In genomic region chr2:179861027-179861776, GRCh38 we compare ENCODE assay signal across 8 cellular contexts. TPM values are rescaled to one million over a fixed set of nuclear protein-coding genes. Genes with fewer than 3 reads are reported as not detected.
DNase-seq lines count a peak whose midpoint lies in the region; ATAC-seq, FAIRE-seq and TF ChIP-seq lines count a peak whose summit lies in the region.

Gene ZNF385B, minus strand, starts transcription at chr2:179861612.

- H3K27me3 Mint-ChIP-seq in CD4-positive, alpha-beta memory T cell: peaks cover 33 to 35% of the 10 kb centered on the region in 2 donors

- H3K4me1 ChIP-seq in CD4-positive, alpha-beta memory T cell (ENCODE audit: insufficient read depth, low read length): no peaks in the 10 kb centered on the region
- H3K4me1 ChIP-seq in ascending aorta: peaks cover 0 to 7% of the 10 kb centered on the region in 2 donors
- no peaks in the 10 kb centered on the region for H3K4me1 ChIP-seq in small intestine (ENCODE audit: control insufficient read depth in 2 of 2, insufficient read depth in 1 of 2, low read depth in 1 of 2, low read length in 1 of 2)

- peak within 1 kb of the TSS in 5 of 8 donors; percentile 26 to 67 (median 49) for H3K4me3 Mint-ChIP-seq in CD4-positive, alpha-beta memory T cell

- H3K27ac Mint-ChIP-seq in CD4-positive, alpha-beta memory T cell: peak within 1 kb of the TSS in 1 of 7 donors; percentile 4

- no peaks in the 10 kb centered on the region for H3K9me3 ChIP-seq in CD4-positive, alpha-beta memory T cell (ENCODE audit: control insufficient read depth in 1 of 2, low read length in 2 of 2)
- no peaks in the 10 kb centered on the region for H3K9me3 ChIP-seq in MG63
- H3K9me3 ChIP-seq in ascending aorta: no peaks in the 10 kb centered on the region
- H3K9me3 ChIP-seq in small intestine (ENCODE audit: control insufficient read depth, low read depth): no peaks in the 10 kb centered on the region

- intact Hi-C loops in CD4-positive, alpha-beta memory T cell (cut with micrococcal nuclease): no loop called here
- intact Hi-C loops in ascending aorta (cut with DNase I): no loop called here

- CTCF ChIA-PET in CD4-positive, alpha-beta memory T cell (lab: Charles Lee; ENCODE audit: partially characterized antibody): no interaction called here

- H3K27me3 ChIP-seq in CD4-positive, alpha-beta memory T cell (ENCODE audit: insufficient read depth, low read length): peaks cover 13% of the 10 kb centered on the region
- peaks cover 30% of the 10 kb centered on the region for H3K27me3 ChIP-seq in MG63
- H3K27me3 ChIP-seq in ascending aorta: no peaks in the 10 kb centered on the region
- H3K27me3 ChIP-seq in small intestine (ENCODE audit: control insufficient read depth in 2 of 2, insufficient read depth in 2 of 2, low read length in 2 of 2): peaks cover 3 to 8% of the 10 kb centered on the region in 2 donors

- H3K4me1 Mint-ChIP-seq in CD4-positive, alpha-beta memory T cell: peaks cover 5 to 14% (median 13%) of the 10 kb centered on the region in 4 donors

- no peak within 1 kb of the TSS for H3K27ac ChIP-seq in CD4-positive, alpha-beta memory T cell (ENCODE audit: low read depth, low read length)
- H3K27ac ChIP-seq in ascending aorta (no peak within 1 kb of the TSS), small intestine (ENCODE audit: low read depth in 1 of 2, low read length in 1 of 2) (no peak within 1 kb of the TSS)

- ATAC-seq in GM19438 (IDR thresholded peaks at IDR 0.05; ENCODE audit: low read depth, unreplicated experiment): peak; percentile 53

- 1 to 2% (median 1%) methylated on average over 51 to 91 of the region's 91 CpGs for WGBS in small intestine, 3 donors

- no peaks in the 10 kb centered on the region for H3K36me3 ChIP-seq in CD4-positive, alpha-beta memory T cell (ENCODE audit: insufficient read depth, low read length)
- H3K36me3 ChIP-seq in MG63 (no peaks in the 10 kb centered on the region), ascending aorta (no peaks in the 10 kb centered on the region), small intestine (ENCODE audit: control insufficient read depth in 2 of 2, insufficient read depth in 2 of 2, low read length in 2 of 2) (no peaks in the 10 kb centered on the region)

- no peak for TF ChIP-seq CTCF in ascending aorta (IDR thresholded peaks at IDR 0.05)

- DNase-seq in CD4-positive, alpha-beta memory T cell: no peak
- DNase-seq in MG63 (peak; percentile 36), ascending aorta (ENCODE audit: low spot score in 2 of 2) (no peak), small intestine (no peak), GDM1 (lab: John Stamatoyannopoulos, UW) (no peak), KBM-7 (no peak)

- FAIRE-seq in small intestine (lab: Jason Lieb, UNC): no peak

- peaks cover 0 to 2% (median 0%) of the 10 kb centered on the region in 8 donors for H3K9me3 Mint-ChIP-seq in CD4-positive, alpha-beta memory T cell

- in situ Hi-C loops in KBM-7 (cut with MboI; ENCODE audit: low pct_unique_long_range_greater_than_20kb, low sequenced_read_pairs): no loop called here

- POLR2A ChIA-PET in CD4-positive, alpha-beta memory T cell (lab: Charles Lee; ENCODE audit: partially characterized antibody): no interaction called here

- H3K36me3 Mint-ChIP-seq in CD4-positive, alpha-beta memory T cell: no peaks in the 10 kb centered on the region

- no peak within 1 kb of the TSS for H3K4me3 ChIP-seq in CD4-positive, alpha-beta memory T cell (ENCODE audit: low read length in 2 of 2)
- peak within 1 kb of the TSS; percentile 47 for H3K4me3 ChIP-seq in MG63
- H3K4me3 ChIP-seq in ascending aorta: peak within 1 kb of the TSS; percentile 58 to 61
- peak within 1 kb of the TSS; percentile 52 for H3K4me3 ChIP-seq in iPS-11a (ENCODE audit: low read depth, low read length)
- peak within 1 kb of the TSS; percentile 30 to 38 for H3K4me3 ChIP-seq in small intestine (ENCODE audit: low read depth in 1 of 2, low read length in 2 of 2)

RNA-seq across cellular contexts. Expression of gene ZNF385B, which starts in this region (rescaled TPM):
- not detected for total RNA-seq in CD4-positive, alpha-beta memory T cell
- polyA plus RNA-seq in CD4-positive, alpha-beta memory T cell: not detected
- total RNA-seq in MG63 (2014; rRNA removed; shearing (Covaris generic); ENCODE audit: low replicate concordance): not detected in 2 replicates
- total RNA-seq in ascending aorta: 0.21 TPM
- under 1 TPM in 2 of 3 donors, not detected in 1; 0.21 to 0.22 TPM for polyA plus RNA-seq in small intestine

Comparison
In these comparisons a context has a peak if more than half of its experiments do, and no peak if none do; other contexts are left out.
1. Peak in DNase-seq and H3K4me3 ChIP-seq in MG63; RNA of the gene not detected or under 1 TPM.
2. H3K4me3 ChIP-seq: peak in ascending aorta (2 of 2), iPS-11a (single experiment) and small intestine (2 of 2); none in CD4-positive, alpha-beta memory T cell (0 of 2).